ENCODE assay signal across 1 cellular context in genomic region chr19:15264061-15264932, GRCh38.
TF ChIP-seq lines count a peak whose summit lies in the region.

No MANE protein-coding gene starts in this region.

TF ChIP-seq in HepG2, 621 proteins besides CTCF, POLR2A, EP300 and RAD21 (continued from another document and continues in another):
- peak in 1 of 2 experiments; percentile 65; a peak in 2 of 4 replicates for TF ChIP-seq HMGXB4 (CRISPR knock-in tag; IDR thresholded peaks at IDR 0.05; ENCODE audit: borderline replicate concordance in 1 of 2, low read depth in 1 of 2)
- TF ChIP-seq AKAP8 (CRISPR knock-in tag; IDR thresholded peaks at IDR 0.05): no peak
- TF ChIP-seq TMF1 (CRISPR knock-in tag; IDR thresholded peaks at IDR 0.05; ENCODE audit: low read depth): no peak
- no peak for TF ChIP-seq RFXAP (CRISPR knock-in tag; IDR thresholded peaks at IDR 0.05; ENCODE audit: borderline replicate concordance)
- TF ChIP-seq PITX1 (CRISPR knock-in tag; IDR thresholded peaks at IDR 0.05): peak; percentile 36; the same call in 1 of the 2 replicates
- TF ChIP-seq NFKB2 (CRISPR knock-in tag; IDR thresholded peaks at IDR 0.05; ENCODE audit: borderline replicate concordance): no peak
- 0 out of 2 replicates have a peak, but pooled peaks have one; percentile 54 for TF ChIP-seq SNAPC4 (CRISPR knock-in tag; IDR thresholded peaks at IDR 0.05)
- no peak for TF ChIP-seq ZNF720 (CRISPR knock-in tag; IDR thresholded peaks at IDR 0.05)
- no peak for TF ChIP-seq NCOR1 (IDR thresholded peaks at IDR 0.05; ENCODE audit: borderline replicate concordance, low read length)
- TF ChIP-seq KDM5B (CRISPR knock-in tag; IDR thresholded peaks at IDR 0.05; ENCODE audit: borderline replicate concordance): 0 out of 2 replicates have a peak, but pooled peaks have one; percentile 27
- peak; percentile 41 for TF ChIP-seq XRCC5 (optimal IDR thresholded peaks at IDR 0.05; ENCODE audit: low read length)
- no peak for TF ChIP-seq ZNF670 (CRISPR knock-in tag; IDR thresholded peaks at IDR 0.05; ENCODE audit: borderline replicate concordance)
- peak; percentile 43; the same call in 1 of the 2 replicates for TF ChIP-seq ZNF296 (CRISPR knock-in tag; conservative IDR thresholded peaks at IDR 0.05)
- no peak for TF ChIP-seq NCOA2 (CRISPR knock-in tag; IDR thresholded peaks at IDR 0.05)
- no peak for TF ChIP-seq ZNF30 (CRISPR knock-in tag; IDR thresholded peaks at IDR 0.05)
- no peak for TF ChIP-seq TOPORS (CRISPR knock-in tag; IDR thresholded peaks at IDR 0.05)
- TF ChIP-seq JDP2 (CRISPR knock-in tag; IDR thresholded peaks at IDR 0.05; ENCODE audit: borderline replicate concordance): no peak
- peak; percentile 40; the same call in 1 of the 2 replicates for TF ChIP-seq SP4 (CRISPR knock-in tag; IDR thresholded peaks at IDR 0.05)
- TF ChIP-seq YEATS4 (CRISPR knock-in tag; IDR thresholded peaks at IDR 0.05; ENCODE audit: borderline replicate concordance): no peak
- TF ChIP-seq ZFP91 (CRISPR knock-in tag; IDR thresholded peaks at IDR 0.05; ENCODE audit: borderline replicate concordance): peak; percentile 71; the same call in 1 of the 2 replicates
- no peak for TF ChIP-seq ARHGAP35 (CRISPR knock-in tag; IDR thresholded peaks at IDR 0.05; ENCODE audit: borderline replicate concordance)
- no peak for TF ChIP-seq NR2C2 (CRISPR knock-in tag; IDR thresholded peaks at IDR 0.05; ENCODE audit: borderline replicate concordance)
- TF ChIP-seq ZC3H13 (CRISPR knock-in tag; IDR thresholded peaks at IDR 0.05): peak; percentile 12; the same call in 1 of the 2 replicates
- TF ChIP-seq ZHX1 (CRISPR knock-in tag; IDR thresholded peaks at IDR 0.05; ENCODE audit: low read depth): no peak
- TF ChIP-seq, protein P1, sequence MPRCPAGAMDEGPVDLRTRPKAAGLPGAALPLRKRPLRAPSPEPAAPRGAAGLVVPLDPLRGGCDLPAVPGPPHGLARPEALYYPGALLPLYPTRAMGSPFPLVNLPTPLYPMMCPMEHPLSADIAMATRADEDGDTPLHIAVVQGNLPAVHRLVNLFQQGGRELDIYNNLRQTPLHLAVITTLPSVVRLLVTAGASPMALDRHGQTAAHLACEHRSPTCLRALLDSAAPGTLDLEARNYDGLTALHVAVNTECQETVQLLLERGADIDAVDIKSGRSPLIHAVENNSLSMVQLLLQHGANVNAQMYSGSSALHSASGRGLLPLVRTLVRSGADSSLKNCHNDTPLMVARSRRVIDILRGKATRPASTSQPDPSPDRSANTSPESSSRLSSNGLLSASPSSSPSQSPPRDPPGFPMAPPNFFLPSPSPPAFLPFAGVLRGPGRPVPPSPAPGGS (CRISPR knock-in tag; IDR thresholded peaks at IDR 0.05): no peak
- TF ChIP-seq ZNF546 (CRISPR knock-in tag; conservative IDR thresholded peaks at IDR 0.05): no peak
- no peak for TF ChIP-seq WIZ (CRISPR knock-in tag; IDR thresholded peaks at IDR 0.05)
- TF ChIP-seq ZNF576 (CRISPR knock-in tag; IDR thresholded peaks at IDR 0.05): no peak
- 0 out of 2 replicates have a peak, but pooled peaks have one; percentile 8 for TF ChIP-seq ZNF558 (CRISPR knock-in tag; IDR thresholded peaks at IDR 0.05; ENCODE audit: borderline replicate concordance)
- no peak for TF ChIP-seq KDM2A (CRISPR knock-in tag; IDR thresholded peaks at IDR 0.05; ENCODE audit: borderline replicate concordance, low read depth)
- TF ChIP-seq IKZF1 (IDR thresholded peaks at IDR 0.05): no peak
- peak; percentile 42; the same call in 1 of the 2 replicates for TF ChIP-seq HOXA3 (CRISPR knock-in tag; IDR thresholded peaks at IDR 0.05)
- TF ChIP-seq SATB2 (CRISPR knock-in tag; IDR thresholded peaks at IDR 0.05): no peak
- TF ChIP-seq ZBTB3 (CRISPR knock-in tag; IDR thresholded peaks at IDR 0.05; ENCODE audit: borderline replicate concordance, low read depth): no peak
- no peak for TF ChIP-seq ZSCAN5A (CRISPR knock-in tag; IDR thresholded peaks at IDR 0.05; ENCODE audit: borderline replicate concordance)
- TF ChIP-seq MIER3 (CRISPR knock-in tag; IDR thresholded peaks at IDR 0.05; ENCODE audit: borderline replicate concordance): no peak
- TF ChIP-seq, protein P2, sequence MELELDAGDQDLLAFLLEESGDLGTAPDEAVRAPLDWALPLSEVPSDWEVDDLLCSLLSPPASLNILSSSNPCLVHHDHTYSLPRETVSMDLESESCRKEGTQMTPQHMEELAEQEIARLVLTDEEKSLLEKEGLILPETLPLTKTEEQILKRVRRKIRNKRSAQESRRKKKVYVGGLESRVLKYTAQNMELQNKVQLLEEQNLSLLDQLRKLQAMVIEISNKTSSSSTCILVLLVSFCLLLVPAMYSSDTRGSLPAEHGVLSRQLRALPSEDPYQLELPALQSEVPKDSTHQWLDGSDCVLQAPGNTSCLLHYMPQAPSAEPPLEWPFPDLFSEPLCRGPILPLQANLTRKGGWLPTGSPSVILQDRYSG (CRISPR knock-in tag; IDR thresholded peaks at IDR 0.05): no peak
- no peak for TF ChIP-seq JARID2 (CRISPR knock-in tag; IDR thresholded peaks at IDR 0.05; ENCODE audit: insufficient replicate concordance)
- TF ChIP-seq BATF2 (CRISPR knock-in tag; IDR thresholded peaks at IDR 0.05): no peak
- TF ChIP-seq DPF2 (CRISPR knock-in tag; IDR thresholded peaks at IDR 0.05; ENCODE audit: borderline replicate concordance, low read depth): no peak
- no peak for TF ChIP-seq RARA (CRISPR knock-in tag; IDR thresholded peaks at IDR 0.05)
- TF ChIP-seq HNF1A (IDR thresholded peaks at IDR 0.05; ENCODE audit: low read depth): no peak
- TF ChIP-seq HNF1A (CRISPR knock-in tag; IDR thresholded peaks at IDR 0.05; ENCODE audit: borderline replicate concordance): no peak
